Comparison of ENCODE assay signal across 6 cellular contexts in genomic region chr13:102508411-102508810, GRCh38.
"Had no signal": no experiment of that assay in that cellular context is flagged by ENCODE, and none has a peak within 500 bp of the region (broad histone marks: within the 10 kb centered on the region; RNA-seq: fewer than 3 reads in every experiment).

No MANE protein-coding gene starts in this region.

- ATAC-seq: K562 had no signal

- DNase-seq: GOT3, H7, HCEC 1CT, IMR-90, KG1 had no signal
